Comparison of ENCODE assay signal across 11 cellular contexts in genomic region chr4:74969507-74970474, GRCh38. TPM values are rescaled to one million over a fixed set of nuclear protein-coding genes. Genes with fewer than 3 reads are reported as not detected.
DNase-seq lines count a peak whose midpoint lies in the region; ATAC-seq and TF ChIP-seq lines count a peak whose summit lies in the region.
"Had no signal": no experiment of that assay in that cellular context is flagged by ENCODE, and none has a peak within 500 bp of the region (broad histone marks: within the 10 kb centered on the region; RNA-seq: fewer than 3 reads in every experiment).

No MANE protein-coding gene starts in this region.

- H3K4me1 ChIP-seq in SK-N-SH (ENCODE audit: control insufficient read depth in 1 of 2, insufficient read depth in 2 of 2, low read depth in 1 of 2, low read length in 1 of 2) = peaks cover 0 to 11% of the 10 kb centered on the region in 2 experiments; a peak in 1 of 4 replicates

- no peaks in the 10 kb centered on the region for H3F3A ChIP-seq in SK-N-SH (replicated peaks; ENCODE audit: insufficient read depth)

- CTCF ChIA-PET in SK-N-SH (lab: Yijun Ruan, JAX) = interaction anchor here (0.7 to 1.3 kb wide), 3 partner anchors 14 to 39 kb away, joined by 3 to 5 read pairs (median 4); no protein-coding TSS in a partner anchor

- no peaks in the 10 kb centered on the region for H3K9me2 ChIP-seq in SK-N-SH

- H3K79me2 ChIP-seq in SK-N-SH (ENCODE audit: insufficient read depth) = no peaks in the 10 kb centered on the region

- TF ChIP-seq CTCF in GM12874 (IDR thresholded peaks at IDR 0.05; ENCODE audit: insufficient read depth, low read depth, low read length) (peak; percentile 26; the same call in 1 of the 2 replicates), SK-N-SH (IDR thresholded peaks at IDR 0.05) (peak; percentile 20)

- DNase-seq in SK-N-SH (peak; percentile 20), left ventricle myocardium superior (peak; percentile 71), sciatic nerve (ENCODE audit: low spot score) (no peak), NCI-H345 (lab: John Stamatoyannopoulos, UW) (no peak)
- no peak for DNase-seq in stimulated activated CD4-positive, alpha-beta T cell treated with anti-CD3 and anti-CD28 coated beads, Interleukin-12 subunit alpha, Interleukin-12 subunit beta, amount 100 ng/mL, for 4 hours
- DNase-seq in stimulated activated CD4-positive, alpha-beta T cell treated with anti-CD3 and anti-CD28 coated beads, Interleukin-4, amount 100 ng/mL, for 1 hour = no peak
- DNase-seq: C1 segment of cervical spinal cord had no signal

- no peaks in the 10 kb centered on the region for H3K36me3 ChIP-seq in SK-N-SH (replicated peaks in 1 of 2; ENCODE audit: control insufficient read depth in 1 of 2, insufficient read depth in 2 of 2, low read length in 1 of 2)

- POLR2A ChIA-PET in SK-N-SH (lab: Yijun Ruan, JAX) = no interaction called here

- H3K9me3 ChIP-seq in SK-N-SH = no peaks in the 10 kb centered on the region

- H3K4me2 ChIP-seq in SK-N-SH = no peak overlapping the region

- H3K4me3 ChIP-seq in SK-N-SH (ENCODE audit: low read depth in 2 of 2, low read length in 1 of 2) = no peak overlapping the region
- H3K4me3 ChIP-seq: lung had no signal

- TF ChIP-seq RAD21 in SK-N-SH (IDR thresholded peaks at IDR 0.05; ENCODE audit: low read length) = no peak

- WGBS in SK-N-SH (ENCODE audit: low lambda C conversion rate) = 11% methylated on average over 9 of the region's 9 CpGs

- H3K9ac ChIP-seq in SK-N-SH = no peak overlapping the region

- no peaks in the 10 kb centered on the region for H3K27me3 ChIP-seq in SK-N-SH (ENCODE audit: insufficient read depth)

- H2AFZ ChIP-seq in SK-N-SH (ENCODE audit: low read depth) = no peak overlapping the region

- ATAC-seq in left ventricle myocardium superior = peak; percentile 93
- peak; percentile 46 for ATAC-seq in sciatic nerve
- no peak for ATAC-seq in GM18873 (IDR thresholded peaks at IDR 0.05; ENCODE audit: low FRiP score, unreplicated experiment)
- ATAC-seq: esophagus mucosa had no signal

- H4K20me1 ChIP-seq in SK-N-SH (ENCODE audit: insufficient read depth) = no peaks in the 10 kb centered on the region

- peak overlapping the region in 1 of 2 experiments; percentile 43; a peak in 2 of 4 replicates for H3K27ac ChIP-seq in SK-N-SH (ENCODE audit: low read depth in 2 of 2, low read length in 1 of 2)

- no peak for TF ChIP-seq EP300 in SK-N-SH (IDR thresholded peaks at IDR 0.05; ENCODE audit: borderline replicate concordance in 1 of 2, low read depth in 1 of 2, low read length in 1 of 2)

- intact Hi-C loops in left ventricle myocardium superior (cut with micrococcal nuclease) = no loop called here
- intact Hi-C loops in sciatic nerve (cut with DNase I) = no loop called here

TF ChIP-seq in SK-N-SH, 30 proteins besides CTCF, POLR2A, EP300 and RAD21:
- TF ChIP-seq RXRA (IDR thresholded peaks at IDR 0.05; ENCODE audit: borderline replicate concordance, low read depth) (no peak), MXI1 (IDR thresholded peaks at IDR 0.05; ENCODE audit: low read depth, low read length) (peak; percentile 52; the same call in 1 of the 2 replicates), POLR2AphosphoS5 (IDR thresholded peaks at IDR 0.05; ENCODE audit: low read depth, low read length) (no peak), EZH2phosphoT487 (IDR thresholded peaks at IDR 0.05; ENCODE audit: borderline replicate concordance, low read depth) (no peak)
TF ChIP-seq in SK-N-SH: peak in this region for 1.

RNA-seq across cellular contexts. Expression of gene PARM1, which starts 36.9 kb away (rescaled TPM):
- polyA plus RNA-seq in SK-N-SH (2012; rRNA removed) = not detected in 2 replicates
- polyA plus RNA-seq in SK-N-SH (2012; cell fraction: cytosol; rRNA removed) = under 0.01 TPM in 1 of 2 replicates, not detected in the other
- 0.02 TPM in 2 replicates for polyA plus RNA-seq in SK-N-SH (2012; cell fraction: nucleus; rRNA removed)
- 107 TPM for total RNA-seq in left ventricle myocardium superior
- total RNA-seq in sciatic nerve = 9.1 TPM

Comparison
In these comparisons a context has a peak if more than half of its experiments do, and no peak if none do; other contexts are left out.
1. DNase-seq: peak in SK-N-SH (single experiment) and left ventricle myocardium superior (single experiment); none in sciatic nerve (single experiment), NCI-H345 (single experiment), stimulated activated CD4-positive, alpha-beta T cell treated with anti-CD3 and anti-CD28 coated beads, Interleukin-12 subunit alpha, Interleukin-12 subunit beta, amount 100 ng/mL, for 4 hours (single experiment) and stimulated activated CD4-positive, alpha-beta T cell treated with anti-CD3 and anti-CD28 coated beads, Interleukin-4, amount 100 ng/mL, for 1 hour (single experiment).
2. RNA of gene PARM1, which starts 36.9 kb away (total RNA-seq): 107 TPM in left ventricle myocardium superior (single experiment); 9.1 TPM in sciatic nerve (single experiment); every median in the first group is over 10 times any median in the second.